ENCODE assay signal across 15 cellular contexts in genomic region chr15:53844634-53845033, GRCh38.
DNase-seq lines count a peak whose midpoint lies in the region; ATAC-seq and TF ChIP-seq lines count a peak whose summit lies in the region.
"Had no signal": no experiment of that assay in that cellular context is flagged by ENCODE, and none has a peak within 500 bp of the region (broad histone marks: within the 10 kb centered on the region; RNA-seq: fewer than 3 reads in every experiment).

No MANE protein-coding gene starts in this region.

- peaks cover 3% of the 10 kb centered on the region for H3K79me2 ChIP-seq in hepatocyte

- peak; percentile 44 to 53 for DNase-seq in Caco-2
- DNase-seq in hepatocyte (ENCODE audit: low spot score) = no peak
- no peak for DNase-seq in NCI-H446 (lab: John Stamatoyannopoulos, UW)
- no peak for DNase-seq in erythroblast (lab: John Stamatoyannopoulos, UW)
- DNase-seq: AML-193; C1 segment of cervical spinal cord; CD4-positive, alpha-beta memory T cell; COR-L47; DMS153; DND-41; GOT3; HFFc6 had no signal

- H3K36me3 ChIP-seq in Caco-2 (ENCODE audit: control insufficient read depth, insufficient read depth, low read length) (no peaks in the 10 kb centered on the region), hepatocyte (replicated peaks; ENCODE audit: insufficient read depth, low read depth) (no peaks in the 10 kb centered on the region)
- H3K36me3 ChIP-seq: HAP-1 had no signal

- no peak for ATAC-seq in HG02970 (IDR thresholded peaks at IDR 0.05; ENCODE audit: low FRiP score, unreplicated experiment)

- H3K4me1 Mint-ChIP-seq in Caco-2 (ENCODE audit: low read depth, unreplicated experiment) (peaks cover 44% of the 10 kb centered on the region), nephron (peaks cover 9% of the 10 kb centered on the region)
- H3K4me1 Mint-ChIP-seq: CD4-positive, alpha-beta memory T cell had no signal

- POLR2A ChIA-PET in Caco-2 (lab: Charles Lee) = interaction anchor here (0.5 to 2.0 kb wide), 5 partner anchors 9 to 36 kb away, joined by 4 to 39 read pairs (median 9); no protein-coding TSS in a partner anchor

- CTCF ChIA-PET in Caco-2 (lab: Charles Lee) = interaction anchor here (0.7 to 2.3 kb wide), 7 partner anchors 10 to 124 kb away, joined by 3 to 19 read pairs (median 3); no protein-coding TSS in a partner anchor

- H3K27ac Mint-ChIP-seq in Caco-2 (ENCODE audit: unreplicated experiment) (peak overlapping the region; percentile 86), nephron (peak overlapping the region in 2 of 3 experiments; percentile 5 to 28)
- H3K27ac Mint-ChIP-seq: CD4-positive, alpha-beta memory T cell; HFFc6 had no signal

- H3K36me3 Mint-ChIP-seq in Caco-2 (ENCODE audit: insufficient read depth, unreplicated experiment) = peaks cover 41% of the 10 kb centered on the region
- H3K36me3 Mint-ChIP-seq in nephron (ENCODE audit: low read depth) = no peaks in the 10 kb centered on the region
- H3K36me3 Mint-ChIP-seq: CD4-positive, alpha-beta memory T cell had no signal

- H3K27me3 Mint-ChIP-seq in Caco-2 (ENCODE audit: insufficient read depth, unreplicated experiment) (no peaks in the 10 kb centered on the region), nephron (ENCODE audit: low read depth) (peaks cover 4% of the 10 kb centered on the region)
- H3K27me3 Mint-ChIP-seq: CD4-positive, alpha-beta memory T cell had no signal

- H3K9me3 Mint-ChIP-seq in Caco-2 (ENCODE audit: unreplicated experiment) (no peaks in the 10 kb centered on the region), nephron (peaks cover 4% of the 10 kb centered on the region)

- H3K4me1 ChIP-seq in Caco-2 = peaks cover 72% of the 10 kb centered on the region
- H3K4me1 ChIP-seq in hepatocyte (ENCODE audit: insufficient read depth) = peaks cover 12% of the 10 kb centered on the region
- H3K4me1 ChIP-seq: HAP-1 had no signal

- BruUV-seq in Caco-2 (replicated peaks; lab: Mats Ljungman, UMichigan) = no TSS peak

- H3K9me3 ChIP-seq in Caco-2 (peaks cover 12% of the 10 kb centered on the region), hepatocyte (ENCODE audit: low read depth) (no peaks in the 10 kb centered on the region)
- H3K9me3 ChIP-seq: HAP-1 had no signal

- H4K20me1 ChIP-seq in hepatocyte (ENCODE audit: insufficient read depth, poor library complexity, severe bottlenecking) = no peaks in the 10 kb centered on the region

- TF ChIP-seq CTCF in Caco-2 (IDR thresholded peaks at IDR 0.05; ENCODE audit: insufficient read depth in 1 of 2, low read depth in 1 of 2, low read length in 1 of 2, severe bottlenecking in 1 of 2, unreplicated experiment in 1 of 2) (no peak), hepatocyte (IDR thresholded peaks at IDR 0.05; ENCODE audit: poor library complexity) (no peak), nephron (IDR thresholded peaks at IDR 0.05; ENCODE audit: unreplicated experiment in 3 of 3) (no peak)

- WGBS in hepatocyte (ENCODE audit: low lambda C conversion rate, missing lambda C conversion rate) = 53% methylated on average over 2 of the region's 2 CpGs

- no peaks in the 10 kb centered on the region for H3K9me2 ChIP-seq in hepatocyte (replicated peaks; ENCODE audit: insufficient read depth)

- H3K4me3 Mint-ChIP-seq in Caco-2 (ENCODE audit: unreplicated experiment) (peak overlapping the region; percentile 43), nephron (no peak overlapping the region)
- H3K4me3 Mint-ChIP-seq: CD4-positive, alpha-beta memory T cell; HFFc6 had no signal

- peak overlapping the region; percentile 91 for H3K27ac ChIP-seq in hepatocyte

- intact Hi-C loops in Caco-2 (cut with micrococcal nuclease; ENCODE audit: unreplicated experiment) = loop anchor here (1.0 kb wide), 4 partner anchors 12 to 81 kb away; no protein-coding TSS in a partner anchor

- peak overlapping the region; percentile 61 for H3K4me2 ChIP-seq in hepatocyte

- H2AFZ ChIP-seq in hepatocyte = no peak overlapping the region

- H3K4me3 ChIP-seq in Caco-2 (ENCODE audit: low read depth, low read length) = no peak overlapping the region
- H3K4me3 ChIP-seq in hepatocyte = no peak overlapping the region
- H3K4me3 ChIP-seq: HAP-1 had no signal

- TF ChIP-seq POLR2A in erythroblast (IDR thresholded peaks at IDR 0.05; ENCODE audit: low read length) = no peak

- no peaks in the 10 kb centered on the region for H3K27me3 ChIP-seq in Caco-2 (replicated peaks; ENCODE audit: control insufficient read depth, insufficient read depth, low read length)
- H3K27me3 ChIP-seq in hepatocyte = no peaks in the 10 kb centered on the region

Comparison
In these comparisons a context has a peak if more than half of its experiments do, and no peak if none do; other contexts are left out.
1. DNase-seq: peak in Caco-2 (2 of 2); none in hepatocyte (single experiment), NCI-H446 (0 of 2) and erythroblast (0 of 2).